Comparison of ENCODE assay signal across 18 cellular contexts in the genomic region with DNA sequence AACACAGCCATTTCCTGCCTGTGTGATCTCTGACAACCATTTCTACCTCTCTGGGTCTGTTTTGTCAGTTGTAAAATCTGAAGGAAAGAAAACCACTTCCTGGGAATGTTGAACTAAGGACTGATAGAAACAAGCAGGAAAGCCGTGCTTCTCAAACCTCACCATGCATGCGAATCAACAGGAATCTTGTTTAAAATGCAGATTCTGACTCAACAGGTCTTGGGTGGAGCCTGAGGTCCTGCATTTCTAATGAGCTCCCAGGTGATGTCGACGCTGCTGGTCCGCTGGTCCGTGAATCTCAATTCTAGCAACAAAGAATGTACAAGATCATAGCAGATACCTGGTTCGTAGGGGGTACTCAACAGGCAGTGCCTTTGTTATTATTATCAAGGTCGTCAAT. TPM values are rescaled to one million over a fixed set of nuclear protein-coding genes. Genes with fewer than 3 reads are reported as not detected.
A peak's percentile ranks its signal among the peaks of the same experiment; 100 is the strongest.
DNase-seq lines count a peak whose midpoint lies in the region; ATAC-seq lines count a peak whose summit lies in the region.
"Had no signal": no experiment of that assay in that cellular context is flagged by ENCODE, and none has a peak within 500 bp of the region (broad histone marks: within the 10 kb centered on the region; RNA-seq: fewer than 3 reads in every experiment).

No MANE protein-coding gene starts in this region.

- H3K14ac ChIP-seq in neuronal stem cell (ENCODE audit: low read length) = no peak overlapping the region

- no peak overlapping the region for H3K4ac ChIP-seq in neuronal stem cell (ENCODE audit: low read length)

- no peak overlapping the region for H3K23ac ChIP-seq in neuronal stem cell (ENCODE audit: low read depth, low read length, poor library complexity)

- peak overlapping the region; percentile 57 for H2AFZ ChIP-seq in neuronal stem cell (ENCODE audit: low read length)

- H3K36me3 Mint-ChIP-seq in activated CD4-positive, alpha-beta T cell treated with anti-CD3 and anti-CD28 coated beads for 36 hours (ENCODE audit: low read depth) = no peaks in the 10 kb centered on the region
- H3K36me3 Mint-ChIP-seq: CD4-positive, CD25-positive, alpha-beta regulatory T cell had no signal

- H3K79me1 ChIP-seq in neuronal stem cell (ENCODE audit: low read depth, low read length) = no peaks in the 10 kb centered on the region

- H3K9me3 Mint-ChIP-seq in activated CD4-positive, alpha-beta T cell treated with anti-CD3 and anti-CD28 coated beads for 36 hours (ENCODE audit: low read depth) = no peaks in the 10 kb centered on the region

- CTCF ChIA-PET in activated CD4-positive, alpha-beta T cell treated with anti-CD3 and anti-CD28 coated beads for 36 hours (lab: Charles Lee) = no interaction called here

- H3K4me1 Mint-ChIP-seq in activated CD4-positive, alpha-beta T cell treated with anti-CD3 and anti-CD28 coated beads for 36 hours = no peaks in the 10 kb centered on the region

- H3K18ac ChIP-seq in neuronal stem cell (ENCODE audit: low read length) = no peak overlapping the region

- H4K91ac ChIP-seq in neuronal stem cell (ENCODE audit: low read depth, low read length, poor library complexity) = no peak overlapping the region

- intact Hi-C loops in activated CD4-positive, alpha-beta T cell treated with anti-CD3 and anti-CD28 coated beads for 36 hours (cut with DNase I, micrococcal nuclease) = no loop called here

- H3K36me3 ChIP-seq in H7 (replicated peaks; ENCODE audit: control insufficient read depth, insufficient read depth, low read length) = no peaks in the 10 kb centered on the region; the same call in 1 of the 2 replicates
- H3K36me3 ChIP-seq in NT2/D1 (ENCODE audit: insufficient read depth, insufficient read length, low read length) = no peaks in the 10 kb centered on the region
- H3K36me3 ChIP-seq in iPS-18a (ENCODE audit: control insufficient read depth, low read depth, low read length) = no peaks in the 10 kb centered on the region
- no peaks in the 10 kb centered on the region for H3K36me3 ChIP-seq in neuronal stem cell (replicated peaks in 1 of 2; ENCODE audit: control insufficient read depth in 2 of 2, insufficient read depth in 2 of 2, low read length in 2 of 2)
- H3K36me3 ChIP-seq: BE2C had no signal

- H2BK120ac ChIP-seq in neuronal stem cell (ENCODE audit: low read depth, low read length) = no peak overlapping the region

- H3K27ac ChIP-seq in iPS-18a (ENCODE audit: low read length) = no peak overlapping the region
- no peak overlapping the region for H3K27ac ChIP-seq in neuronal stem cell (replicated peaks; ENCODE audit: low read length)

- H2BK12ac ChIP-seq in neuronal stem cell (ENCODE audit: low read length) = no peak overlapping the region

- H3K4me3 Mint-ChIP-seq in activated CD4-positive, alpha-beta T cell treated with anti-CD3 and anti-CD28 coated beads for 36 hours = no peak overlapping the region
- H3K4me3 Mint-ChIP-seq: CD4-positive, CD25-positive, alpha-beta regulatory T cell had no signal

- no peak overlapping the region for H4K8ac ChIP-seq in neuronal stem cell (ENCODE audit: low read depth, low read length)

- no peak overlapping the region for H3K4me2 ChIP-seq in neuronal stem cell (ENCODE audit: insufficient read depth, low read length, poor library complexity, severe bottlenecking)

- ATAC-seq in activated CD4-positive, alpha-beta T cell treated with anti-CD3 and anti-CD28 coated beads for 36 hours = no peak
- ATAC-seq: GM12878, PC-3 had no signal

- H3K9ac ChIP-seq in NT2/D1 (ENCODE audit: insufficient read length, low read depth) (no peak overlapping the region), iPS-18a (ENCODE audit: low read length) (peak overlapping the region; percentile 24), neuronal stem cell (ENCODE audit: low read depth, low read length, poor library complexity) (no peak overlapping the region)

- WGBS in neuronal stem cell (ENCODE audit: extremely low coverage in 2 of 2, insufficient read length in 2 of 2, insufficient replicate concordance in 1 of 2), 2 donors = no CpG with 5 or more reads among the region's 8 CpGs

- H3K4me1 ChIP-seq in NT2/D1 (ENCODE audit: insufficient read depth, insufficient read length) = peaks cover 10% of the 10 kb centered on the region
- H3K4me1 ChIP-seq in iPS-18a (ENCODE audit: control insufficient read depth, low read depth, low read length) = peaks cover 26% of the 10 kb centered on the region
- H3K4me1 ChIP-seq in neuronal stem cell (ENCODE audit: control insufficient read depth in 2 of 2, insufficient read depth in 1 of 2, low read depth in 1 of 2, low read length in 2 of 2) = peaks cover 5 to 11% of the 10 kb centered on the region in 2 donors

- no peak overlapping the region for H2AK5ac ChIP-seq in neuronal stem cell (ENCODE audit: low read depth, low read length)

- H3K4me3 ChIP-seq in H7 (ENCODE audit: insufficient read depth, low read depth, low read length) (no peak overlapping the region), NT2/D1 (ENCODE audit: insufficient read length, low read depth) (no peak overlapping the region), iPS-18a (ENCODE audit: low read length) (peak overlapping the region; percentile 31), neuronal stem cell (ENCODE audit: low read length in 2 of 2) (no peak overlapping the region)
- H3K4me3 ChIP-seq: GM12878 had no signal

- H2BK5ac ChIP-seq in neuronal stem cell (ENCODE audit: low read length) = no peak overlapping the region

- POLR2A ChIA-PET in activated CD4-positive, alpha-beta T cell treated with anti-CD3 and anti-CD28 coated beads for 36 hours (lab: Charles Lee) = no interaction called here

- H3K27me3 ChIP-seq in H7 (ENCODE audit: control insufficient read depth, insufficient read depth, low read length) (no peaks in the 10 kb centered on the region; the same call in 1 of the 2 replicates), NT2/D1 (ENCODE audit: insufficient read depth, insufficient read length) (no peaks in the 10 kb centered on the region), iPS-18a (ENCODE audit: control insufficient read depth, insufficient read depth, low read length) (no peaks in the 10 kb centered on the region), neuronal stem cell (ENCODE audit: control insufficient read depth in 3 of 3, insufficient read depth in 3 of 3, low read depth in 1 of 3, low read length in 3 of 3) (peaks cover 0 to 28% (median 0%) of the 10 kb centered on the region in 3 experiments)

- H3K9me3 ChIP-seq in NT2/D1 (ENCODE audit: insufficient read depth, low read length) (no peaks in the 10 kb centered on the region; the same call in 1 of the 2 replicates), iPS-18a (ENCODE audit: control insufficient read depth, low read depth, low read length) (no peaks in the 10 kb centered on the region), neuronal stem cell (replicated peaks in 1 of 2; ENCODE audit: control insufficient read depth in 2 of 2, insufficient read depth in 1 of 2, low read depth in 1 of 2, low read length in 2 of 2) (no peaks in the 10 kb centered on the region)
- H3K9me3 ChIP-seq: BE2C had no signal

- peaks cover 4% of the 10 kb centered on the region for H3K27me3 Mint-ChIP-seq in activated CD4-positive, alpha-beta T cell treated with anti-CD3 and anti-CD28 coated beads for 36 hours

- peak; percentile 63 for DNase-seq in H7
- DNase-seq in NT2/D1 (ENCODE audit: low read depth, low spot score) = peak; percentile 32
- DNase-seq in neuronal stem cell (ENCODE audit: low spot score) = no peak
- DNase-seq in activated gamma-delta T cell treated with Interleukin-2 at 50 U/mL for 16 hours = no peak
- DNase-seq in NCI-H526 treated with DMSO at 0.1 percent for 48 hours (lab: John Stamatoyannopoulos, UW) = no peak
- no peak for DNase-seq in activated CD4-positive, alpha-beta T cell treated with anti-CD3 and anti-CD28 coated beads for 36 hours
- DNase-seq: BE2C; CD4-positive, CD25-positive, alpha-beta regulatory T cell; HCEC 1CT; Kasumi-1; NCI-H1694; NCI-H2081 treated with DMSO at 0.1 percent for 48 hours; NCI-H2171 treated with DMSO at 0.1 percent for 48 hours; NCI-H524 treated with DMSO at 0.1 percent for 48 hours; PC-3; SHP77 had no signal

- H3K27ac Mint-ChIP-seq in activated CD4-positive, alpha-beta T cell treated with anti-CD3 and anti-CD28 coated beads for 36 hours = no peak overlapping the region
- H3K27ac Mint-ChIP-seq: CD4-positive, CD25-positive, alpha-beta regulatory T cell had no signal

- no peak overlapping the region for H2BK15ac ChIP-seq in neuronal stem cell (ENCODE audit: low read length)

RNA-seq across cellular contexts. Expression of gene GPATCH2L, which starts 38.0 kb away (rescaled TPM):
- total RNA-seq in H7 (2014; rRNA removed; shearing (Covaris generic)) = 43.1 and 46.0 TPM in 2 replicates
- 19.3 TPM for polyA plus RNA-seq in neuronal stem cell (2013, experiment 1 of 2)
- polyA plus RNA-seq in neuronal stem cell (2013, experiment 2 of 2) = 18.4 TPM
- total RNA-seq in activated CD4-positive, alpha-beta T cell treated with anti-CD3 and anti-CD28 coated beads for 36 hours = 10 to 100 TPM; 43.0 to 47.2 TPM

Comparison
In these comparisons a context has a peak if more than half of its experiments do, and no peak if none do; other contexts are left out.
1. DNase-seq: peak in H7 (single experiment) and NT2/D1 (single experiment); none in neuronal stem cell (single experiment), activated gamma-delta T cell treated with Interleukin-2 at 50 U/mL for 16 hours (single experiment), NCI-H526 treated with DMSO at 0.1 percent for 48 hours (single experiment) and activated CD4-positive, alpha-beta T cell treated with anti-CD3 and anti-CD28 coated beads for 36 hours (single experiment).